Comparison of ENCODE assay signal across 19 cellular contexts in the genomic region with DNA sequence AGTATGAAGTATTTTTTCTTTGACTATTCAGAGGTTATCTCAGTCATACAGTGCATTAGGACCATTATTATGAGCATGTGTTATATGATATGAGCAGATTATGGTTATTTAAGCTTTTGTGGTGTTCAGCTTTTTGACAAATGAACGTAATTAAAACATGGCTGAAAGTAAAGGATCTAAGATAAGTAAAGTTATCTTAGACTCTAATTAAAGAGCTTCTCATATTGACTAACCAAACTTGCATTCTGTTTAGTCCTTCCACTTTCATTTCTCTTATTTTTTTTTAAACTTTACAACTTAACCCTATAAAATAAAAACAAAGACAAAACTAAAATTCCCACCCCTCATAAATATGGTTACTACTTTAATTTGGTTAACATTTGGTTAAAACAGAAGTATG. TPM values are rescaled to one million over a fixed set of nuclear protein-coding genes. Genes with fewer than 3 reads are reported as not detected.
"Had no signal": no experiment of that assay in that cellular context is flagged by ENCODE, and none has a peak within 500 bp of the region (broad histone marks: within the 10 kb centered on the region; RNA-seq: fewer than 3 reads in every experiment).

No MANE protein-coding gene starts in this region.

- FAIRE-seq: kidney had no signal

- H3K4me2 ChIP-seq: hepatocyte had no signal

- ATAC-seq: effector memory CD8-positive, alpha-beta T cell; left cardiac atrium; lower lobe of right lung; natural killer cell; sciatic nerve had no signal

- H3K36me3 ChIP-seq: left ventricle myocardium inferior, lower lobe of right lung, stomach, thoracic aorta, transverse colon had no signal

- H3K27me3 ChIP-seq: hepatocyte, stomach, transverse colon had no signal

- H3K4me1 ChIP-seq: left ventricle myocardium inferior, lower lobe of right lung, stomach, transverse colon had no signal

- DNase-seq: effector memory CD8-positive, alpha-beta T cell; foreskin melanocyte; head of caudate nucleus; kidney; left cardiac atrium; left ventricle myocardium inferior; lower lobe of right lung; natural killer cell; posterior cingulate gyrus; stimulated activated CD4-positive, alpha-beta T cell treated with anti-CD3 and anti-CD28 coated beads, Interleukin-12 subunit alpha, Interleukin-12 subunit beta, amount 100 ng/mL, for 4 hours; stimulated activated naive CD4-positive, alpha-beta T cell; stomach; substantia nigra; transverse colon had no signal

- H2AFZ ChIP-seq: hepatocyte had no signal

- H3K79me2 ChIP-seq: hepatocyte had no signal

- H3K27ac ChIP-seq: hepatocyte, left ventricle myocardium inferior, lower lobe of right lung, stomach, thoracic aorta, transverse colon had no signal

- H3K4me3 ChIP-seq: hepatocyte, left ventricle myocardium inferior, lower lobe of right lung, stomach, thoracic aorta, transverse colon had no signal

- H3K9me3 ChIP-seq: left ventricle myocardium inferior, lower lobe of right lung, stomach, thoracic aorta, transverse colon had no signal

RNA-seq across cellular contexts. Expression of gene GPR85, which starts 6.9 kb away (rescaled TPM):
- total RNA-seq: epithelial cell of proximal tubule, natural killer cell, osteocyte had no signal
